In genomic region chr22:16925407-16925966, GRCh38 we compare ENCODE assay signal across 22 cellular contexts.
DNase-seq lines count a peak whose midpoint lies in the region; ATAC-seq, FAIRE-seq and TF ChIP-seq lines count a peak whose summit lies in the region.
"Had no signal": no experiment of that assay in that cellular context is flagged by ENCODE, and none has a peak within 500 bp of the region (broad histone marks: within the 10 kb centered on the region; RNA-seq: fewer than 3 reads in every experiment).

No MANE protein-coding gene starts in this region.

- no peak overlapping the region for H2BK20ac ChIP-seq in IMR-90 (ENCODE audit: low read depth, low read length)

- CTCF ChIA-PET in HEK293 (lab: Yijun Ruan, JAX) (interaction anchor here (1.1 to 3.1 kb wide), 3 partner anchors 9 to 133 kb away, joined by 3 to 20 read pairs (median 17); no protein-coding TSS in a partner anchor), IMR-90 (lab: Yijun Ruan, JAX) (no interaction called here), K562 (lab: Yijun Ruan, JAX; ENCODE audit: low intra/inter-chr PET ratio) (no interaction called here)

- H3K4me2 ChIP-seq in IMR-90 (ENCODE audit: low read depth, low read length) (no peak overlapping the region), K562 (ENCODE audit: insufficient read depth, low read length) (no peak overlapping the region)
- H3K4me2 ChIP-seq: BLaER1 had no signal

- no peak overlapping the region for H3K18ac ChIP-seq in IMR-90 (ENCODE audit: low read depth, low read length)

- H3K27ac ChIP-seq in HEK293 (ENCODE audit: extremely low read depth, low read depth, low read length) (no peak overlapping the region), IMR-90 (ENCODE audit: insufficient read depth, low read length) (no peak overlapping the region), K562 (ENCODE audit: extremely low read depth, low read depth, low read length) (no peak overlapping the region)
- H3K27ac ChIP-seq: BLaER1 had no signal

- intact Hi-C loops in IMR-90 (cut with micrococcal nuclease) (no loop called here), K562 (cut with micrococcal nuclease) (no loop called here)

- TF ChIP-seq RAD21 in IMR-90 (IDR thresholded peaks at IDR 0.05; ENCODE audit: low read length), result no peak
- TF ChIP-seq RAD21 in K562 (CRISPR knock-in tag; conservative IDR thresholded peaks at IDR 0.05 in 1 of 2, IDR thresholded peaks at IDR 0.05 in 1 of 2), result no peak

- H3K9me3 ChIP-seq in HEK293 (ENCODE audit: control insufficient read depth, insufficient read depth, low read depth, low read length), result no peaks in the 10 kb centered on the region
- no peaks in the 10 kb centered on the region; the same call in 1 of the 2 replicates for H3K9me3 ChIP-seq in IMR-90 (ENCODE audit: control insufficient read depth, insufficient read depth, low read length)
- H3K9me3 ChIP-seq in K562 (replicated peaks; ENCODE audit: control insufficient read depth, insufficient read depth, low read depth, low read length), result no peaks in the 10 kb centered on the region
- H3K9me3 ChIP-seq: BE2C, BLaER1, Caco-2 had no signal

- no peak for DNase-seq in IMR-90
- no peak for DNase-seq in K562 (ENCODE audit: extremely low read depth in 1 of 4, low spot score in 3 of 4)
- no peak for DNase-seq in activated CD4-positive, CD25-positive, alpha-beta regulatory T cell treated with anti-CD3 and anti-CD28 coated beads, Interleukin-2, amount 50 U/mL, for 72 hours
- DNase-seq in NCI-H128 (lab: John Stamatoyannopoulos, UW; ENCODE audit: unreplicated experiment), result no peak
- DNase-seq: 8988T; ACHN; BE2C; C1 segment of cervical spinal cord; Caco-2; Calu3; CD4-positive, alpha-beta memory T cell; CD4-positive, CD25-positive, alpha-beta regulatory T cell; CD8-positive, alpha-beta memory T cell; DMS79 treated with DMSO at 0.1 percent for 48 hours; GF-D8 had no signal

- H2AFZ ChIP-seq in IMR-90 (replicated peaks; ENCODE audit: low read length, poor library complexity) (no peak overlapping the region), K562 (ENCODE audit: low read depth, low read length) (no peak overlapping the region)

- no peak overlapping the region for H4K91ac ChIP-seq in IMR-90 (ENCODE audit: insufficient read depth, low read depth, low read length)

- no CpG with 5 or more reads among the region's 4 CpGs for WGBS in IMR-90 (ENCODE audit: extremely low coverage in 2 of 2, insufficient read length in 1 of 2), 2 experiments
- 1% methylated on average over 4 of the region's 4 CpGs for WGBS in K562 (ENCODE audit: insufficient coverage, low coverage, missing lambda C conversion rate)

- no peak overlapping the region for H4K5ac ChIP-seq in IMR-90 (ENCODE audit: low read depth, low read length)

- TF ChIP-seq POLR2A in IMR-90 (IDR thresholded peaks at IDR 0.05; ENCODE audit: low read depth, low read length) (no peak), K562 (conservative IDR thresholded peaks at IDR 0.05) (no peak)

- H3K27me3 ChIP-seq in IMR-90 (ENCODE audit: control insufficient read depth, insufficient read depth, low read length), result no peaks in the 10 kb centered on the region
- H3K27me3 ChIP-seq in K562 (ENCODE audit: control insufficient read depth in 2 of 2, insufficient read depth in 2 of 2, low read length in 2 of 2), result no peaks in the 10 kb centered on the region; a peak in 1 of 5 replicates
- H3K27me3 ChIP-seq: BE2C, BLaER1 had no signal

- POLR2A ChIA-PET in HEK293 (lab: Yijun Ruan, JAX) (no interaction called here), IMR-90 (lab: Charles Lee; ENCODE audit: unreplicated experiment) (no interaction called here), K562 (lab: Yijun Ruan, JAX) (no interaction called here)

- no peak overlapping the region for H3K14ac ChIP-seq in IMR-90 (replicated peaks; ENCODE audit: low read depth, low read length)

- H4K20me1 ChIP-seq in IMR-90 (ENCODE audit: insufficient read depth, low read length), result no peaks in the 10 kb centered on the region
- H4K20me1 ChIP-seq in K562 (replicated peaks; ENCODE audit: control insufficient read depth, insufficient read depth, low read length), result no peaks in the 10 kb centered on the region
- H4K20me1 ChIP-seq: BLaER1 had no signal

- H3K4me3 ChIP-seq in HEK293 (ENCODE audit: low read depth, low read length) (no peak overlapping the region), IMR-90 (ENCODE audit: insufficient read depth, low read depth, low read length) (no peak overlapping the region), K562 (no peak overlapping the region)
- H3K4me3 ChIP-seq: BLaER1 had no signal

- BruUV-seq in IMR-90 (replicated peaks; lab: Mats Ljungman, UMichigan) (no TSS peak), K562 (replicated peaks; lab: Mats Ljungman, UMichigan) (no TSS peak)

- H3K4me1 ChIP-seq in HEK293 (ENCODE audit: control insufficient read depth, insufficient read depth, low read length) (no peaks in the 10 kb centered on the region), IMR-90 (ENCODE audit: control insufficient read depth, insufficient read depth, low read length) (no peaks in the 10 kb centered on the region), K562 (replicated peaks in 1 of 2; ENCODE audit: control insufficient read depth in 2 of 2, insufficient read depth in 2 of 2, low read length in 2 of 2) (no peaks in the 10 kb centered on the region)
- H3K4me1 ChIP-seq: BE2C, Caco-2 had no signal

- H3K36me3 ChIP-seq in HEK293 (ENCODE audit: control insufficient read depth in 2 of 2, insufficient read depth in 1 of 2, low read length in 2 of 2) (no peaks in the 10 kb centered on the region), IMR-90 (ENCODE audit: control insufficient read depth, insufficient read depth, low read length) (no peaks in the 10 kb centered on the region), K562 (ENCODE audit: control insufficient read depth, insufficient read depth, low read length) (no peaks in the 10 kb centered on the region)
- H3K36me3 ChIP-seq: BE2C, BLaER1 had no signal

- TF ChIP-seq CTCF in HEK293 (tag by site-specific recombination; IDR thresholded peaks at IDR 0.05) (no peak), IMR-90 (conservative IDR thresholded peaks at IDR 0.05; ENCODE audit: low read depth, low read length) (no peak), K562 (IDR thresholded peaks at IDR 0.05 in 2 of 3, conservative IDR thresholded peaks at IDR 0.05 in 1 of 3; ENCODE audit: insufficient read depth in 2 of 3, low read depth in 1 of 3, low read length in 3 of 3) (no peak)

- no peak overlapping the region for H2BK120ac ChIP-seq in IMR-90 (ENCODE audit: low read depth, low read length)

- H3K4ac ChIP-seq in IMR-90 (ENCODE audit: low read depth, low read length), result no peak overlapping the region

- H3K9me1 ChIP-seq in IMR-90 (ENCODE audit: insufficient read depth, low read length), result no peaks in the 10 kb centered on the region
- H3K9me1 ChIP-seq in K562 (ENCODE audit: control insufficient read depth, insufficient read depth, low read length), result no peaks in the 10 kb centered on the region

- H3K9ac ChIP-seq in IMR-90 (ENCODE audit: low read depth, low read length) (no peak overlapping the region), K562 (ENCODE audit: insufficient read depth in 1 of 2, low read depth in 2 of 2, low read length in 2 of 2) (no peak overlapping the region)
- H3K9ac ChIP-seq: BLaER1 had no signal

- H3K56ac ChIP-seq in IMR-90 (ENCODE audit: extremely low read depth, insufficient read depth, low read length), result no peak overlapping the region

- H2AK9ac ChIP-seq in IMR-90 (replicated peaks; ENCODE audit: low read depth, low read length, poor library complexity), result no peak overlapping the region

- no peak overlapping the region for H2BK5ac ChIP-seq in IMR-90 (ENCODE audit: low read depth, low read length, poor library complexity, severe bottlenecking)

- FAIRE-seq in K562 (lab: Jason Lieb, UNC), result no peak
- FAIRE-seq: A204.1, D721Med, G401.6, GM12891, GM19239 had no signal

- H2BK15ac ChIP-seq in IMR-90 (ENCODE audit: low read depth, low read length), result no peak overlapping the region

- H3K23ac ChIP-seq in IMR-90 (ENCODE audit: low read depth, low read length), result no peak overlapping the region

- TF ChIP-seq EP300 in K562 (IDR thresholded peaks at IDR 0.05; ENCODE audit: low read length), result no peak

- no peak for ATAC-seq in IMR-90 (ENCODE audit: low read depth)
- ATAC-seq in K562, result no peak

- H3K79me1 ChIP-seq in IMR-90 (ENCODE audit: low read depth in 1 of 2, low read length in 2 of 2), result no peaks in the 10 kb centered on the region

- no peaks in the 10 kb centered on the region for H3K79me2 ChIP-seq in K562 (ENCODE audit: control insufficient read depth, insufficient read depth, low read length)

- H2AK5ac ChIP-seq in IMR-90 (ENCODE audit: low read depth, low read length), result no peak overlapping the region

- in situ Hi-C loops in IMR-90 (cut with MboI; ENCODE audit: low sequenced_read_pairs) (no loop called here), K562 (cut with MboI) (no loop called here)

- H4K8ac ChIP-seq in IMR-90 (ENCODE audit: low read depth in 2 of 2, low read length in 2 of 2), result no peak overlapping the region

- dilution Hi-C loops in IMR-90 (cut with HindIII; ENCODE audit: low sequenced_read_pairs, unreplicated experiment), result no loop called here

TF ChIP-seq in IMR-90, 13 proteins besides CTCF, POLR2A, EP300 and RAD21:
- 0 out of 2 replicates have a peak, but pooled peaks have one; percentile 10 for TF ChIP-seq CEBPB (IDR thresholded peaks at IDR 0.05; ENCODE audit: low read depth, low read length)
- TF ChIP-seq CHD1 (IDR thresholded peaks at IDR 0.05; ENCODE audit: low read depth, low read length), result no peak

TF ChIP-seq in K562, 482 proteins besides CTCF, POLR2A, EP300 and RAD21 (continues in another document):
- TF ChIP-seq UBTF (IDR thresholded peaks at IDR 0.05; ENCODE audit: borderline replicate concordance in 1 of 2, low read depth in 2 of 2, low read length in 2 of 2) (no peak), RBM17 (IDR thresholded peaks at IDR 0.05; ENCODE audit: borderline replicate concordance, low read depth, low read length) (no peak), ILF3 (IDR thresholded peaks at IDR 0.05; ENCODE audit: borderline replicate concordance) (no peak)

Comparison
In these comparisons a context has a peak if more than half of its experiments do, and no peak if none do; other contexts are left out.
1. Of the 44 proteins assayed by ChIP-seq in both K562 and HEK293: peak only in K562: none; only in HEK293: ATF2, SETDB1, TRIM28 and ZNF398; in both: none; in neither: 40.